1 cellular context compared by ENCODE assay signal in genomic region chr22:29139965-29140782, GRCh38.
TF ChIP-seq lines count a peak whose summit lies in the region.

No MANE protein-coding gene starts in this region.

TF ChIP-seq in GM23338, 12 proteins besides CTCF, POLR2A, EP300 and RAD21 (continued from another document):
- TF ChIP-seq ZNF462 (CRISPR knock-in tag; IDR thresholded peaks at IDR 0.05): no peak
- TF ChIP-seq ZNF331 (CRISPR knock-in tag; IDR thresholded peaks at IDR 0.05; ENCODE audit: low read depth): no peak
- TF ChIP-seq REST (IDR thresholded peaks at IDR 0.05; ENCODE audit: unreplicated experiment): no peak
- TF ChIP-seq EZH2phosphoT487 (IDR thresholded peaks at IDR 0.05; ENCODE audit: unreplicated experiment): no peak
- TF ChIP-seq JUNB (IDR thresholded peaks at IDR 0.05; ENCODE audit: unreplicated experiment): no peak
TF ChIP-seq in GM23338: peak in this region for 0.
